ENCODE assay signal across 8 cellular contexts in the genomic region with DNA sequence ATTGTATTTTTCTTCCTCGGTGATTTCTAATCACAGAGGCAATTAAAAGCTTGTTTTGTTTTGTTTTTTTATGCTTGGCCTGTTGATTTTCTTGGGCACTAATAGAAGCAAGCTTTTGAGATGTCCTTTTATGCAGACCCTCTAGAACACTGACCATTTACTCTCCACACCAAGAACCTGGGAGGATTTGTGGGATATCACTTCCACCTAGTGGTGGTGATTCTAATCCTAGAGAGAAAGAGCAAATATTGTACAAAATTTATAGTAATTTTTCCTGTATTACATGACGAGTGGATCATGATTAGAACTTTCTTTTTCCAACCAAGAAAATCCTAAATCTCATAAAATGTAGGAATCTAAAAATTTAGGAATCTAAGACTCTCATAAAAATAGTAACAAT. TPM values are rescaled to one million over a fixed set of nuclear protein-coding genes. Genes with fewer than 3 reads are reported as not detected.
DNase-seq lines count a peak whose midpoint lies in the region; ATAC-seq and TF ChIP-seq lines count a peak whose summit lies in the region.

No MANE protein-coding gene starts in this region.

- H3K27me3 ChIP-seq in left ventricle myocardium inferior (ENCODE audit: low read depth) (no peaks in the 10 kb centered on the region), SJCRH30 (no peaks in the 10 kb centered on the region)

- DNase-seq in left ventricle myocardium inferior (no peak), left ventricle myocardium superior (no peak), SJCRH30 (peak; percentile 61 to 89), foreskin fibroblast (peak; percentile 18 to 65)
- no peak for DNase-seq in activated CD4-positive, alpha-beta T cell treated with anti-CD3 and anti-CD28 coated beads, Interleukin-2, amount 50 U/mL, for 4 hours
- DNase-seq in stimulated activated naive CD8-positive, alpha-beta T cell treated with anti-CD3 and anti-CD28 coated beads, Interleukin-15, Interleukin-2, amounts not matched to agents 100 U/mL and 50 U/mL, for 24 hours: no peak

- no peaks in the 10 kb centered on the region for H3K9me3 ChIP-seq in left ventricle myocardium inferior (replicated peaks)
- no peaks in the 10 kb centered on the region for H3K9me3 ChIP-seq in SJCRH30 (replicated peaks)

- H3K36me3 ChIP-seq in left ventricle myocardium inferior (no peaks in the 10 kb centered on the region), SJCRH30 (no peaks in the 10 kb centered on the region)

- H3K4me1 ChIP-seq in left ventricle myocardium inferior: peaks cover 8% of the 10 kb centered on the region
- no peaks in the 10 kb centered on the region for H3K4me1 ChIP-seq in SJCRH30

- H3K4me3 ChIP-seq in left ventricle myocardium inferior (no peak overlapping the region), SJCRH30 (no peak overlapping the region), foreskin fibroblast (ENCODE audit: low read depth in 1 of 2, low read length in 2 of 2) (no peak overlapping the region)

- intact Hi-C loops in left ventricle myocardium inferior (cut with micrococcal nuclease): loop anchor here (5.0 kb wide), 1 partner anchor 129 kb away; no protein-coding TSS in a partner anchor
- intact Hi-C loops in left ventricle myocardium superior (cut with micrococcal nuclease): no loop called here

- no peak overlapping the region for H3K27ac ChIP-seq in left ventricle myocardium inferior (replicated peaks)
- no peak overlapping the region for H3K27ac ChIP-seq in SJCRH30

- no peak for ATAC-seq in left ventricle myocardium superior
- ATAC-seq in stimulated activated naive CD8-positive, alpha-beta T cell treated with anti-CD3 and anti-CD28 coated beads, Interleukin-15, Interleukin-2, amounts not matched to agents 100 U/mL and 50 U/mL, for 24 hours: no peak
- no peak for ATAC-seq in GM18861 (IDR thresholded peaks at IDR 0.05; ENCODE audit: unreplicated experiment)
- ATAC-seq in HG02870 (IDR thresholded peaks at IDR 0.05; ENCODE audit: unreplicated experiment): no peak

- TF ChIP-seq CTCF in left ventricle myocardium inferior (IDR thresholded peaks at IDR 0.05; ENCODE audit: borderline replicate concordance) (peak; percentile 67), foreskin fibroblast (IDR thresholded peaks at IDR 0.05; ENCODE audit: low read depth, low read length) (peak; percentile 40)

RNA-seq across cellular contexts. Expression of gene NEMP2, which starts 23.4 kb away (rescaled TPM):
- 1.5 TPM for total RNA-seq in left ventricle myocardium inferior
- 2.8 TPM for total RNA-seq in left ventricle myocardium superior
- 19.3 and 20.9 TPM in 2 replicates for total RNA-seq in SJCRH30 (2014; rRNA removed; shearing (Covaris generic))

Comparison
In these comparisons a context has a peak if more than half of its experiments do, and no peak if none do; other contexts are left out.
1. DNase-seq: peak in SJCRH30 (2 of 2) and foreskin fibroblast (2 of 2); none in left ventricle myocardium inferior (single experiment), left ventricle myocardium superior (single experiment), activated CD4-positive, alpha-beta T cell treated with anti-CD3 and anti-CD28 coated beads, Interleukin-2, amount 50 U/mL, for 4 hours (0 of 2) and stimulated activated naive CD8-positive, alpha-beta T cell treated with anti-CD3 and anti-CD28 coated beads, Interleukin-15, Interleukin-2, amounts not matched to agents 100 U/mL and 50 U/mL, for 24 hours (single experiment).